8 cellular contexts compared by ENCODE assay signal in genomic region chr5:157471709-157472108, GRCh38. TPM values are rescaled to one million over a fixed set of nuclear protein-coding genes. Genes with fewer than 3 reads are reported as not detected.
DNase-seq lines count a peak whose midpoint lies in the region; ATAC-seq and TF ChIP-seq lines count a peak whose summit lies in the region.

No MANE protein-coding gene starts in this region.

- 96% methylated on average over 1 of the region's 1 CpG for WGBS in prostate gland

- ATAC-seq in omental fat pad (ENCODE audit: low FRiP score) (no peak), GM21367 (IDR thresholded peaks at IDR 0.05; ENCODE audit: unreplicated experiment) (no peak)

- DNase-seq in ACHN (peak; percentile 45), GM12865 (ENCODE audit: low read depth) (peak; percentile 65), OCI-M1 (lab: John Stamatoyannopoulos, UW) (peak; percentile 54), coronary artery (ENCODE audit: low spot score) (no peak), prostate gland (ENCODE audit: low spot score) (no peak), NCI-H526 treated with DMSO at 0.1 percent for 48 hours (lab: John Stamatoyannopoulos, UW) (no peak), omental fat pad (ENCODE audit: low spot score) (no peak)

- in situ Hi-C loops in ACHN (cut with HindIII; ENCODE audit: low pct_ligation_motif_present, low pct_unique_long_range_greater_than_20kb, low sequenced_read_pairs) = no loop called here

- no peaks in the 10 kb centered on the region for H3K36me3 ChIP-seq in prostate gland

- no peak overlapping the region for H3K4me3 ChIP-seq in GM12865 (ENCODE audit: low read depth, low read length)
- no peak overlapping the region for H3K4me3 ChIP-seq in coronary artery
- H3K4me3 ChIP-seq in prostate gland = no peak overlapping the region

- no peak for TF ChIP-seq POLR2A in prostate gland (IDR thresholded peaks at IDR 0.05)

- H3K9me3 ChIP-seq in prostate gland = no peaks in the 10 kb centered on the region

- H3K4me1 ChIP-seq in prostate gland (replicated peaks) = no peaks in the 10 kb centered on the region

- intact Hi-C loops in prostate gland (cut with DNase I) = loop anchor here (5.0 to 10.0 kb wide), 2 partner anchors 39 to 273 kb away; partner anchors contain the start of gene LSM11

- H3K27ac ChIP-seq in coronary artery (no peak overlapping the region), prostate gland (no peak overlapping the region)

- H3K27me3 ChIP-seq in prostate gland (replicated peaks; ENCODE audit: insufficient read depth) = no peaks in the 10 kb centered on the region

- TF ChIP-seq CTCF in GM12865 (IDR thresholded peaks at IDR 0.05; ENCODE audit: insufficient read depth, low read depth, low read length, missing control alignments) (peak; percentile 62), coronary artery (IDR thresholded peaks at IDR 0.05) (peak; percentile 31), prostate gland (IDR thresholded peaks at IDR 0.05) (peak in 3 of 4 experiments; percentile 30 to 53 (median 33)), omental fat pad (IDR thresholded peaks at IDR 0.05) (no peak)

RNA-seq across cellular contexts. Expression of gene NIPAL4, which starts 11.7 kb away (rescaled TPM):
- total RNA-seq in prostate gland = 1 to 10 TPM; 2.7 to 2.8 TPM
- 1 to 10 TPM in 1 of 4 donors, under 1 TPM in 2, not detected in 1; 0.63 to 1.2 (median 0.84) TPM for total RNA-seq in omental fat pad

Comparison
In these comparisons a context has a peak if more than half of its experiments do, and no peak if none do; other contexts are left out.
1. DNase-seq: peak in ACHN (single experiment), GM12865 (single experiment) and OCI-M1 (single experiment); none in coronary artery (single experiment), prostate gland (single experiment), NCI-H526 treated with DMSO at 0.1 percent for 48 hours (single experiment) and omental fat pad (single experiment).
2. CTCF ChIP-seq: peak in GM12865 (single experiment), coronary artery (single experiment) and prostate gland (3 of 4); none in omental fat pad (0 of 3).